In the genomic region with DNA sequence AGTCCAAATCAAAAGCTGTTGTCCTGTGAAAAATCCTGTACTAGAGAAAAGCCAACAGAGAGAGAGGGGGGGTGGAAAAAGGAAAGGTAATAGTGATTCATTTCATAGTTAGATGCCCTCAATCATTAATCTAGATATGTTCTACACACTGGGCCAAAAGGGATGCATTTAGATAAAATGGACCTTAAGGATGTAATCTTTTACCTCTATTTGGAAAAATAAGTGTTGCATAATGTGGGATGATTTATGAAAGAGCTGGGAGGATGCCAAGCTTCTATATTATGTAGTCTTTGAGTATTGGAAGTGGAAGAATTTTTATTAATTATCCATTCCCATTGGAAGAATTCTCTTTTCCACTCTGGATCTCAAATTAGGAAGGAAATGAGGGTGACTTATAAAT, we compare ENCODE assay signal across 23 cellular contexts.
DNase-seq lines count a peak whose midpoint lies in the region; ATAC-seq, FAIRE-seq and TF ChIP-seq lines count a peak whose summit lies in the region.
"Had no signal": no experiment of that assay in that cellular context is flagged by ENCODE, and none has a peak within 500 bp of the region (broad histone marks: within the 10 kb centered on the region; RNA-seq: fewer than 3 reads in every experiment).

No MANE protein-coding gene starts in this region.

- H3K27me3 ChIP-seq in heart right ventricle: no peaks in the 10 kb centered on the region
- no peaks in the 10 kb centered on the region for H3K27me3 ChIP-seq in ascending aorta
- H3K27me3 ChIP-seq: BLaER1, Peyer's patch had no signal

- no peaks in the 10 kb centered on the region for H3K36me3 ChIP-seq in heart right ventricle
- H3K36me3 ChIP-seq in ascending aorta: no peaks in the 10 kb centered on the region
- H3K36me3 ChIP-seq: BLaER1, Peyer's patch had no signal

- intact Hi-C loops in heart right ventricle (cut with DNase I) (loop anchor here in 2 of 10 donors (10.0 kb wide), 2 partner anchors 164 to 476 kb away; a partner anchor contains a TSS), left ventricle myocardium superior (cut with micrococcal nuclease) (no loop called here), ascending aorta (cut with DNase I) (loop anchor here (10.0 kb wide), 2 partner anchors 396 to 546 kb away; no protein-coding TSS in a partner anchor)

- H3K27ac ChIP-seq in heart right ventricle (peak overlapping the region in 7 of 10 donors; percentile 7 to 73 (median 59)), ascending aorta (peak overlapping the region; percentile 31 to 52)
- H3K27ac ChIP-seq: BLaER1, Peyer's patch had no signal

- no peak for FAIRE-seq in GM19239 (lab: Jason Lieb, UNC)
- FAIRE-seq: A204.1, GM12878, GM18507 had no signal

- H3K4me3 ChIP-seq in heart right ventricle (no peak overlapping the region), ascending aorta (no peak overlapping the region), fibroblast of the aortic adventitia (ENCODE audit: low read depth, low read length) (no peak overlapping the region)
- H3K4me3 ChIP-seq: BLaER1, GM12878, Peyer's patch had no signal

- no peak for DNase-seq in heart right ventricle
- DNase-seq in left ventricle myocardium superior: no peak
- DNase-seq in ascending aorta (ENCODE audit: low spot score in 2 of 2): no peak
- DNase-seq in fibroblast of the aortic adventitia (ENCODE audit: low read depth): peak; percentile 55
- no peak for DNase-seq in GM19239 (ENCODE audit: insufficient read length, low spot score)
- DNase-seq in NCI-H1417 treated with DMSO at 0.1 percent for 48 hours (lab: John Stamatoyannopoulos, UW): no peak
- DNase-seq: CD4-positive, alpha-beta memory T cell; EL; Kasumi-1; MM.1S; NCI-H1092; NCI-H146; NCI-H2029 treated with DMSO at 0.1 percent for 48 hours; NCI-H2171 treated with DMSO at 0.1 percent for 48 hours; NCI-H446 treated with DMSO at 0.1 percent for 48 hours; NK-92 treated with Interleukin-12 subunit alpha and Interleukin-12 subunit beta, amount 100 ng/mL, for 24 hours; Peyer's patch; SHP77 had no signal

- TF ChIP-seq CTCF in heart right ventricle (IDR thresholded peaks at IDR 0.05): no peak
- no peak for TF ChIP-seq CTCF in ascending aorta (IDR thresholded peaks at IDR 0.05)
- TF ChIP-seq CTCF in fibroblast of the aortic adventitia (IDR thresholded peaks at IDR 0.05; ENCODE audit: insufficient read depth, low read length): no peak

- no peaks in the 10 kb centered on the region for H3K9me3 ChIP-seq in heart right ventricle
- H3K9me3 ChIP-seq in ascending aorta: no peaks in the 10 kb centered on the region
- H3K9me3 ChIP-seq: BLaER1, Peyer's patch had no signal

- H3K4me1 ChIP-seq in heart right ventricle (peaks cover 0 to 22% (median 4%) of the 10 kb centered on the region in 9 donors), ascending aorta (peaks cover 0 to 17% of the 10 kb centered on the region in 2 donors)
- H3K4me1 ChIP-seq: Peyer's patch had no signal

- ATAC-seq in heart right ventricle (no peak), left ventricle myocardium superior (no peak), GM18909 (IDR thresholded peaks at IDR 0.05; ENCODE audit: poor library complexity, unreplicated experiment) (no peak)
- ATAC-seq: GM12878 had no signal
